In the genomic region with DNA sequence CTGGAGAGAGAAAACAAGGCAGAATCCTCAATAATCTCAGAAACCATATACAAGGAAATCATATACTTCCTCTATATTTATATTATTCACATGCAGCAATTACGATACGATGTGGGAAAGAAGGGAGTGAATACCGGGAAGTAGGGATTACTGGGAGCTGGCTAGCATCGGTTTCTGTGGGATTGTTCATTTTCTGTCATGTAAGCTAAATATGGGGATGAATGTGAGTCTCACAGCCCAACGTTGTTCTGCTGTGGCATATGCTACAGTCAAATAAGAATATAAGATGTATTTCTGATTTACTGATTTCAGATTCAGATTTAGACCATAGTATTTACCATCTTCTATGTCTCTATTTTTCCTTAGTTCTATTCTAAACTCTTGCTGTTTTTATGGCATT, we compare ENCODE assay signal across 10 cellular contexts.
"Had no signal": no experiment of that assay in that cellular context is flagged by ENCODE, and none has a peak within 500 bp of the region (broad histone marks: within the 10 kb centered on the region; RNA-seq: fewer than 3 reads in every experiment).

No MANE protein-coding gene starts in this region.

- H3K4me3 ChIP-seq: GM23248, GM23338, HAP-1 had no signal

- FAIRE-seq: H1, H54 had no signal

- H2AFZ ChIP-seq: GM23248, GM23338 had no signal

- H3K27ac ChIP-seq: GM23248 had no signal

- DNase-seq: GM23248, H7, H9, HCEC 1CT, HFFc6 had no signal

- H3K9ac ChIP-seq: GM23248 had no signal

- H3K36me3 ChIP-seq: HAP-1 had no signal

- ATAC-seq: GM23338, HCT116 had no signal

- H3K4me2 ChIP-seq: GM23338 had no signal
